In genomic region chr12:49705479-49706267, GRCh38 we compare ENCODE assay signal across 8 cellular contexts. TPM values are rescaled to one million over a fixed set of nuclear protein-coding genes. Genes with fewer than 3 reads are reported as not detected.
DNase-seq lines count a peak whose midpoint lies in the region; ATAC-seq and TF ChIP-seq lines count a peak whose summit lies in the region.

No MANE protein-coding gene starts in this region.

- peaks cover 3% of the 10 kb centered on the region; the same call in 1 of the 2 replicates for H3K27me3 ChIP-seq in BE2C
- H3K27me3 ChIP-seq in H9 (ENCODE audit: insufficient read depth, low read length), result peaks cover 4% of the 10 kb centered on the region; the same call in 1 of the 2 replicates
- H3K27me3 ChIP-seq in neural cell (ENCODE audit: insufficient read depth, low read depth, low read length), result peaks cover 7% of the 10 kb centered on the region

- no peaks in the 10 kb centered on the region for H3K9me2 ChIP-seq in neural cell (ENCODE audit: insufficient read depth, low read length)

- no peaks in the 10 kb centered on the region for H3K36me3 Mint-ChIP-seq in H9 (ENCODE audit: insufficient read depth in 1 of 3, low read depth in 3 of 3)

- peak overlapping the region; percentile 65 for H3K4me2 ChIP-seq in H9 (ENCODE audit: insufficient read depth, insufficient read length, low read length)
- peak overlapping the region; percentile 76 for H3K4me2 ChIP-seq in neural cell (ENCODE audit: low read length)

- H2BK20ac ChIP-seq in H9 (ENCODE audit: low read depth, low read length, poor library complexity, severe bottlenecking), result no peak overlapping the region

- H3K9me3 Mint-ChIP-seq in H9, result no peaks in the 10 kb centered on the region

- H3K79me2 ChIP-seq in H9 (ENCODE audit: insufficient read depth, low read length), result peaks cover 25% of the 10 kb centered on the region; the same call in 1 of the 2 replicates
- H3K79me2 ChIP-seq in neural cell (replicated peaks; ENCODE audit: insufficient read depth, low read length), result peaks cover 14% of the 10 kb centered on the region

- no peak overlapping the region for H3K56ac ChIP-seq in H9 (ENCODE audit: insufficient read length, low read depth, low read length)

- peaks cover 14% of the 10 kb centered on the region for H3K23me2 ChIP-seq in H9 (ENCODE audit: insufficient read length, low read depth, low read length, poor library complexity, severe bottlenecking)

- WGBS in H9 (ENCODE audit: extremely low coverage, insufficient read length, low lambda C conversion rate), result no CpG with 5 or more reads among the region's 13 CpGs

- H2AK5ac ChIP-seq in H9 (ENCODE audit: insufficient read length, low read length), result no peak overlapping the region

- peak overlapping the region in 2 of 3 experiments; percentile 16 to 27; a peak in 1 of 7 replicates for H3K27ac Mint-ChIP-seq in H9

- no peaks in the 10 kb centered on the region for H4K20me1 ChIP-seq in H9 (ENCODE audit: control insufficient read depth, insufficient read depth, insufficient read length)
- H4K20me1 ChIP-seq in neural cell (ENCODE audit: insufficient read depth), result no peaks in the 10 kb centered on the region

- H3T11ph ChIP-seq in H9 (ENCODE audit: low read length), result no peak overlapping the region

- no peak overlapping the region for H3K14ac ChIP-seq in H9 (ENCODE audit: insufficient read depth, low read length)

- H3K4me3 ChIP-seq in BE2C (ENCODE audit: low read depth, low read length) (peak overlapping the region; percentile 79), neural cell (ENCODE audit: low read length) (peak overlapping the region; percentile 89)

- DNase-seq in BE2C (peak; percentile 22), H9 (peak; percentile 64), fibroblast of peridontal ligament (ENCODE audit: extremely low read depth) (peak; percentile 49), NCI-H748 (lab: John Stamatoyannopoulos, UW; ENCODE audit: unreplicated experiment) (no peak)
- DNase-seq in activated CD4-positive, alpha-beta T cell treated with anti-CD3 and anti-CD28 coated beads for 48 hours, result peak; percentile 47

- peak overlapping the region; percentile 84 to 94 for H3K4me3 Mint-ChIP-seq in H9

- no peak for TF ChIP-seq RAD21 in neural cell (conservative IDR thresholded peaks at IDR 0.05)

- H4K5ac ChIP-seq in H9 (ENCODE audit: insufficient read length, low read depth, low read length), result no peak overlapping the region

- no peak overlapping the region for H2BK5ac ChIP-seq in H9 (ENCODE audit: insufficient read length, low read length)

- H3K9ac ChIP-seq in H9 (ENCODE audit: extremely low read depth, insufficient read length, low read length) (peak overlapping the region; percentile 61), neural cell (ENCODE audit: low read length) (peak overlapping the region; percentile 77)

- H4K8ac ChIP-seq in H9 (replicated peaks; ENCODE audit: insufficient read length, low read depth, low read length), result no peak overlapping the region

- H3K79me1 ChIP-seq in H9 (ENCODE audit: insufficient read depth, low read depth, low read length, poor library complexity, severe bottlenecking), result no peaks in the 10 kb centered on the region

- no peak overlapping the region for H4K91ac ChIP-seq in H9 (ENCODE audit: insufficient read length, low read depth, low read length)

- no peak overlapping the region for H2BK15ac ChIP-seq in H9 (ENCODE audit: low read depth, low read length)

- H3K4me1 ChIP-seq in BE2C, result peaks cover 7% of the 10 kb centered on the region; the same call in 1 of the 2 replicates
- peaks cover 18% of the 10 kb centered on the region for H3K4me1 ChIP-seq in H9 (ENCODE audit: insufficient read depth, low read length)

- H3K27ac ChIP-seq in H9 (ENCODE audit: insufficient read length, low read depth, low read length) (no peak overlapping the region), neural cell (ENCODE audit: low read length) (no peak overlapping the region)

- no peak for TF ChIP-seq CTCF in BE2C (IDR thresholded peaks at IDR 0.05; ENCODE audit: low read depth, low read length)
- TF ChIP-seq CTCF in H9 (conservative IDR thresholded peaks at IDR 0.05), result no peak
- TF ChIP-seq CTCF in neural cell (IDR thresholded peaks at IDR 0.05; ENCODE audit: poor library complexity, severe bottlenecking), result no peak

- H3F3A ChIP-seq in neural cell (ENCODE audit: insufficient read depth, low read length, poor library complexity, severe bottlenecking), result no peaks in the 10 kb centered on the region

- no peaks in the 10 kb centered on the region for H3K9me3 ChIP-seq in BE2C
- H3K9me3 ChIP-seq in H9 (ENCODE audit: control insufficient read depth, low read depth, low read length), result no peaks in the 10 kb centered on the region
- H3K9me3 ChIP-seq in neural cell (ENCODE audit: low read length), result no peaks in the 10 kb centered on the region

- H3K27me3 Mint-ChIP-seq in H9 (ENCODE audit: low read depth), result peaks cover 27% of the 10 kb centered on the region

- H3K4ac ChIP-seq in H9 (ENCODE audit: low read depth, low read length), result no peak overlapping the region

- no peak overlapping the region for H2BK12ac ChIP-seq in H9 (ENCODE audit: insufficient read length, low read depth, low read length)

- H2AFZ ChIP-seq in H9 (ENCODE audit: low read length) (no peak overlapping the region), neural cell (ENCODE audit: low read depth, low read length) (no peak overlapping the region)

- no peak for TF ChIP-seq EP300 in neural cell (conservative IDR thresholded peaks at IDR 0.05; ENCODE audit: poor library complexity, severe bottlenecking)

- H3K4me1 Mint-ChIP-seq in H9, result peaks cover 38 to 39% of the 10 kb centered on the region in 2 experiments

- no peak overlapping the region for H3K18ac ChIP-seq in H9 (ENCODE audit: insufficient read length, low read depth, low read length)

- H2BK120ac ChIP-seq in H9 (ENCODE audit: low read depth, low read length, poor library complexity, severe bottlenecking), result no peak overlapping the region

- ATAC-seq in GM21381 (IDR thresholded peaks at IDR 0.05; ENCODE audit: unreplicated experiment) (no peak), HG03442 (IDR thresholded peaks at IDR 0.05; ENCODE audit: unreplicated experiment) (no peak)

- no peak overlapping the region for H3K23ac ChIP-seq in H9 (ENCODE audit: insufficient read length, low read depth, low read length)

- H3K36me3 ChIP-seq in BE2C (no peaks in the 10 kb centered on the region), neural cell (ENCODE audit: insufficient read depth, low read length) (no peaks in the 10 kb centered on the region)

TF ChIP-seq in neural cell, 6 proteins besides CTCF, POLR2A, EP300 and RAD21:
- TF ChIP-seq REST (IDR thresholded peaks at IDR 0.05; ENCODE audit: borderline replicate concordance) (no peak), SMC3 (conservative IDR thresholded peaks at IDR 0.05; ENCODE audit: poor library complexity) (no peak), MXI1 (conservative IDR thresholded peaks at IDR 0.05; ENCODE audit: poor library complexity, severe bottlenecking) (no peak), POLR2AphosphoS5 (IDR thresholded peaks at IDR 0.05) (no peak), TAF1 (IDR thresholded peaks at IDR 0.05; ENCODE audit: low read depth) (no peak), EZH2 (IDR thresholded peaks at IDR 0.05; ENCODE audit: borderline replicate concordance, insufficient read depth, low read length, poor library complexity, severe bottlenecking) (no peak)

RNA-seq across cellular contexts. Expression of gene FMNL3, which starts 1.5 kb away (rescaled TPM):
- polyA plus RNA-seq in BE2C (2012; ENCODE audit: insufficient read depth, insufficient read length, low read depth), result 7.4 TPM
- 20.5 and 22.8 TPM in 2 replicates for total RNA-seq in H9 (2021)
- polyA plus RNA-seq in neural cell, result 5.1 and 9.3 TPM in 2 replicates
- polyA minus RNA-seq in neural cell, result 7.8 and 9.8 TPM in 2 replicates

RNA-seq across cellular contexts. Expression of gene TMBIM6, which starts 35.7 kb away (rescaled TPM):
- polyA plus RNA-seq in BE2C (2012; ENCODE audit: insufficient read depth, insufficient read length, low read depth), result 228 TPM
- total RNA-seq in H9 (2021), result 362 and 373 TPM in 2 replicates
- polyA plus RNA-seq in neural cell, result 308 and 318 TPM in 2 replicates
- 240 and 248 TPM in 2 replicates for polyA minus RNA-seq in neural cell
